In the genomic region with DNA sequence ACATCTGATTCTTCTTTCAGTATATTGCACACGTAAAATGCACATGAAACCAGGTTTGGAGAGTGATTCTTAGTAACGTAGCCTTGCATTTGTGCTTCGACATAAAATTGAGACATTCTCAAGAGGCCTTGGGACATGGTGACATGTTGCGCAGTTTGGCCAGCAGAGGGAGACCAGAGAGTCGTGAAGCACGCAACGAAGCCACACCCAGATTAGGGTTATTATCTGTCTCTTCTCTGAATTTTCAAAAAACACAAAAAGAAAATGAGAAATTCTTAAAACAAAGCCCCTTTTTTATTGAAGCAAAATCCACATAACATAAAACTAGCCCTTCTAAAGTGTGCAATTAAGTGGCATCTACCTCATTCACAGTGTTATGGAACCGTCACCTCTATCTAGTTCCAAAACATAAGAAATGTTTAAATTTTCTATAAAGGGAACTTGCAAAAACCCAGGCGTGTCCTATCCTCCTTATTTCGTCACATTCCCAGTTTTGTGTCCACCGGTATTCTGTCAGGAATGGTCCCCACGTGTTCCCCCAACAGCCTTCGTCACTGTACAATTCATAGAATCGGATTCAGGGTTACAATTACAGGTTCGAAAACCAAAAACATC, we compare ENCODE assay signal across 8 cellular contexts.
A peak's percentile ranks its signal among the peaks of the same experiment; 100 is the strongest.
DNase-seq lines count a peak whose midpoint lies in the region; ATAC-seq and TF ChIP-seq lines count a peak whose summit lies in the region.

No MANE protein-coding gene starts in this region.

- TF ChIP-seq CTCF in LNCAP (IDR thresholded peaks at IDR 0.05) (peak; percentile 87), vagina (IDR thresholded peaks at IDR 0.05) (peak; percentile 16 to 91 (median 51))

- H3K9me3 ChIP-seq in vagina, result no peaks in the 10 kb centered on the region

- peaks cover 17% of the 10 kb centered on the region for H3K9me3 Mint-ChIP-seq in T-helper 1 cell treated with Interleukin-12 subunit alpha and Interleukin-12 subunit beta and Interleukin-4 antibody, amounts not matched to agents 30 μg/mL and 1 μg/mL, for 36 hours

- no peak for TF ChIP-seq POLR2A in vagina (IDR thresholded peaks at IDR 0.05)

- H3K4me3 ChIP-seq in vagina, result peak overlapping the region in 1 of 2 donors; percentile 15

- no peaks in the 10 kb centered on the region for H3K27me3 ChIP-seq in vagina

- ATAC-seq in left ventricle myocardium superior, result peak; percentile 71

- H3K27ac Mint-ChIP-seq in T-helper 1 cell treated with Interleukin-12 subunit alpha and Interleukin-12 subunit beta and Interleukin-4 antibody, amounts not matched to agents 30 μg/mL and 1 μg/mL, for 36 hours, result peak overlapping the region; percentile 98

- peak; percentile 0 for DNase-seq in NCI-H2227 (lab: John Stamatoyannopoulos, UW; ENCODE audit: unreplicated experiment)
- DNase-seq in NCI-H2227 treated with DMSO at 0.1 percent for 48 hours (lab: John Stamatoyannopoulos, UW), result no peak
- peak; percentile 68 for DNase-seq in amniotic stem cell (lab: John Stamatoyannopoulos, UW)
- peak; percentile 86 for DNase-seq in left ventricle myocardium superior
- peak; percentile 49 for DNase-seq in renal cortical epithelial cell (ENCODE audit: low read depth)
- DNase-seq in vagina (ENCODE audit: extremely low spot score in 2 of 2), result no peak

- peaks cover 14% of the 10 kb centered on the region for H3K36me3 Mint-ChIP-seq in T-helper 1 cell treated with Interleukin-12 subunit alpha and Interleukin-12 subunit beta and Interleukin-4 antibody, amounts not matched to agents 30 μg/mL and 1 μg/mL, for 36 hours (ENCODE audit: low read depth)

- intact Hi-C loops in left ventricle myocardium superior (cut with micrococcal nuclease) (loop anchor here (5.0 kb wide), 1 partner anchor 111 kb away; the partner anchor contains the start of gene ATF7IP), vagina (cut with DNase I) (loop anchor here (5.0 kb wide), 1 partner anchor 111 kb away; the partner anchor contains the start of gene ATF7IP)

- peaks cover 51% of the 10 kb centered on the region for H3K4me1 ChIP-seq in vagina

- H3K36me3 ChIP-seq in vagina, result no peaks in the 10 kb centered on the region

- no peaks in the 10 kb centered on the region for H3K27me3 Mint-ChIP-seq in T-helper 1 cell treated with Interleukin-12 subunit alpha and Interleukin-12 subunit beta and Interleukin-4 antibody, amounts not matched to agents 30 μg/mL and 1 μg/mL, for 36 hours (ENCODE audit: low read depth)

- H3K4me1 Mint-ChIP-seq in T-helper 1 cell treated with Interleukin-12 subunit alpha and Interleukin-12 subunit beta and Interleukin-4 antibody, amounts not matched to agents 30 μg/mL and 1 μg/mL, for 36 hours (ENCODE audit: low read depth), result peaks cover 54% of the 10 kb centered on the region

- H3K27ac ChIP-seq in vagina, result peak overlapping the region; percentile 88

- peak overlapping the region; percentile 73 for H3K4me3 Mint-ChIP-seq in T-helper 1 cell treated with Interleukin-12 subunit alpha and Interleukin-12 subunit beta and Interleukin-4 antibody, amounts not matched to agents 30 μg/mL and 1 μg/mL, for 36 hours

Comparison
In these comparisons a context has a peak if more than half of its experiments do, and no peak if none do; other contexts are left out.
1. DNase-seq: peak in NCI-H2227 (single experiment), amniotic stem cell (single experiment), left ventricle myocardium superior (single experiment) and renal cortical epithelial cell (single experiment); none in NCI-H2227 treated with DMSO at 0.1 percent for 48 hours (single experiment) and vagina (0 of 2).